Comparison of ENCODE assay signal across 24 cellular contexts in genomic region chr2:179057737-179058136, GRCh38. TPM values are rescaled to one million over a fixed set of nuclear protein-coding genes. Genes with fewer than 3 reads are reported as not detected.
DNase-seq lines count a peak whose midpoint lies in the region; ATAC-seq and TF ChIP-seq lines count a peak whose summit lies in the region.
"Had no signal": no experiment of that assay in that cellular context is flagged by ENCODE, and none has a peak within 500 bp of the region (broad histone marks: within the 10 kb centered on the region; RNA-seq: fewer than 3 reads in every experiment).

No MANE protein-coding gene starts in this region.

- TF ChIP-seq POLR2A in gastroesophageal sphincter (IDR thresholded peaks at IDR 0.05), result no peak

- no peaks in the 10 kb centered on the region for H4K20me1 ChIP-seq in OCI-LY1 (ENCODE audit: insufficient read depth, low read length)
- no peaks in the 10 kb centered on the region for H4K20me1 ChIP-seq in Karpas-422 (ENCODE audit: insufficient read depth, low read depth, low read length)

- no peaks in the 10 kb centered on the region for H3F3A ChIP-seq in OCI-LY1 (ENCODE audit: insufficient read depth, low read length)

- no peak overlapping the region for H3K4me3 Mint-ChIP-seq in stimulated activated memory B cell treated with anti-CD40 and anti-IgM and Interleukin-4, amounts not matched to agents 10 μg/mL and 1 μg/mL and 100 μg/mL, for 72 hours
- H3K4me3 Mint-ChIP-seq: activated CD4-positive, alpha-beta T cell treated with anti-CD3 and anti-CD28 coated beads, Interleukin-2, amount 10 ng/mL, durations not matched to agents 7 days and 5 days; activated naive CD4-positive, alpha-beta T cell treated with anti-CD3 and anti-CD28 coated beads for 36 hours; activated T-cell treated with anti-CD3 and anti-CD28 coated beads, Interleukin-2, amount 50 U/mL, for 72 hours had no signal

- H3K79me2 ChIP-seq in OCI-LY1 (ENCODE audit: insufficient read depth, low read length) (no peaks in the 10 kb centered on the region), Karpas-422 (ENCODE audit: low read length) (no peaks in the 10 kb centered on the region)

- intact Hi-C loops in cardiac septum (cut with DNase I) (no loop called here), lower lobe of right lung (cut with DNase I) (no loop called here)

- H3K4me2 ChIP-seq in OCI-LY1 (ENCODE audit: low read length) (no peak overlapping the region), Karpas-422 (ENCODE audit: low read depth, low read length, poor library complexity, severe bottlenecking) (no peak overlapping the region)

- peaks cover 30% of the 10 kb centered on the region for H3K4me1 ChIP-seq in cardiac muscle cell (ENCODE audit: low read depth)
- H3K4me1 ChIP-seq in OCI-LY1 (ENCODE audit: insufficient read depth, low read length, severe bottlenecking), result peaks cover 27% of the 10 kb centered on the region
- no peaks in the 10 kb centered on the region for H3K4me1 ChIP-seq in lower lobe of right lung
- H3K4me1 ChIP-seq in Karpas-422 (ENCODE audit: low read length), result no peaks in the 10 kb centered on the region
- H3K4me1 ChIP-seq in gastroesophageal sphincter, result peaks cover 3 to 14% (median 4%) of the 10 kb centered on the region in 3 donors
- H3K4me1 ChIP-seq: vagina had no signal

- H3K9ac ChIP-seq in OCI-LY1 (ENCODE audit: low read length) (peak overlapping the region; percentile 62; the same call in 1 of the 2 replicates), Karpas-422 (ENCODE audit: low read length) (no peak overlapping the region)

- ATAC-seq in lower lobe of right lung (peak in 1 of 2 donors; percentile 9), gastroesophageal sphincter (no peak)
- no peak for ATAC-seq in stimulated activated memory B cell treated with anti-CD40 and anti-IgM and Interleukin-4, amounts not matched to agents 10 μg/mL and 1 μg/mL and 100 μg/mL, for 72 hours
- ATAC-seq: activated T-cell treated with anti-CD3 and anti-CD28 coated beads, Interleukin-2, amount 50 U/mL, for 72 hours had no signal

- no peaks in the 10 kb centered on the region for H3K36me3 Mint-ChIP-seq in stimulated activated memory B cell treated with anti-CD40 and anti-IgM and Interleukin-4, amounts not matched to agents 10 μg/mL and 1 μg/mL and 100 μg/mL, for 72 hours

- H2AFZ ChIP-seq in OCI-LY1 (ENCODE audit: low read length) (no peak overlapping the region), Karpas-422 (ENCODE audit: low read length) (no peak overlapping the region)

- no peaks in the 10 kb centered on the region for H3K27me3 ChIP-seq in cardiac muscle cell
- H3K27me3 ChIP-seq in OCI-LY1 (ENCODE audit: insufficient read depth, low read length), result no peaks in the 10 kb centered on the region
- no peaks in the 10 kb centered on the region for H3K27me3 ChIP-seq in lower lobe of right lung (ENCODE audit: low read depth)
- no peaks in the 10 kb centered on the region for H3K27me3 ChIP-seq in Karpas-422 (ENCODE audit: low read length)
- no peaks in the 10 kb centered on the region for H3K27me3 ChIP-seq in gastroesophageal sphincter
- H3K27me3 ChIP-seq: MG63, vagina had no signal

- WGBS in gastroesophageal sphincter (ENCODE audit: low coverage in 1 of 2), 2 donors, result 94 to 95% methylated on average over 4 to 5 of the region's 5 CpGs

- peak overlapping the region; percentile 75 for H3K27ac Mint-ChIP-seq in stimulated activated memory B cell treated with anti-CD40 and anti-IgM and Interleukin-4, amounts not matched to agents 10 μg/mL and 1 μg/mL and 100 μg/mL, for 72 hours
- H3K27ac Mint-ChIP-seq: activated CD4-positive, alpha-beta T cell treated with anti-CD3 and anti-CD28 coated beads, Interleukin-2, amount 10 ng/mL, durations not matched to agents 7 days and 5 days; activated naive CD4-positive, alpha-beta T cell treated with anti-CD3 and anti-CD28 coated beads for 36 hours; activated T-cell treated with anti-CD3 and anti-CD28 coated beads, Interleukin-2, amount 50 U/mL, for 72 hours had no signal

- TF ChIP-seq CTCF in cardiac muscle cell (IDR thresholded peaks at IDR 0.05; ENCODE audit: low read depth, low read length) (no peak), OCI-LY1 (IDR thresholded peaks at IDR 0.05; ENCODE audit: low read length) (no peak), lower lobe of right lung (IDR thresholded peaks at IDR 0.05) (no peak), gastroesophageal sphincter (IDR thresholded peaks at IDR 0.05) (no peak)

- peaks cover 20% of the 10 kb centered on the region for H3K4me1 Mint-ChIP-seq in stimulated activated memory B cell treated with anti-CD40 and anti-IgM and Interleukin-4, amounts not matched to agents 10 μg/mL and 1 μg/mL and 100 μg/mL, for 72 hours
- H3K4me1 Mint-ChIP-seq: activated CD4-positive, alpha-beta T cell treated with anti-CD3 and anti-CD28 coated beads, Interleukin-2, amount 10 ng/mL, durations not matched to agents 7 days and 5 days had no signal

- DNase-seq in cardiac muscle cell (ENCODE audit: low read depth in 1 of 2, low spot score in 1 of 2), result no peak
- no peak for DNase-seq in cardiac septum (ENCODE audit: low spot score)
- DNase-seq in lower lobe of right lung, result no peak
- DNase-seq in CD1c-positive myeloid dendritic cell (ENCODE audit: extremely low spot score), result no peak
- no peak for DNase-seq in Karpas-422
- DNase-seq: activated CD4-positive, alpha-beta T cell treated with anti-CD3 and anti-CD28 coated beads, Interleukin-2, amount 10 ng/mL, durations not matched to agents 7 days and 5 days; activated naive CD4-positive, alpha-beta T cell treated with anti-CD3 and anti-CD28 coated beads for 36 hours; activated T-cell treated with anti-CD3 and anti-CD28 coated beads, Interleukin-2, amount 50 U/mL, for 72 hours; cortex of kidney; EL; MG63; NCI-H2081 treated with DMSO at 0.1 percent for 48 hours; NCI-H510A; nucleus accumbens; small intestine; stimulated activated CD4-positive, alpha-beta T cell treated with anti-CD3 and anti-CD28 coated beads, Interleukin-1b, Interleukin-23, amount 100 ng/mL, for 48 hours had no signal

- TF ChIP-seq EP300 in gastroesophageal sphincter (IDR thresholded peaks at IDR 0.05), result no peak

- H3K27ac ChIP-seq in cardiac muscle cell (peak overlapping the region; percentile 84), OCI-LY1 (ENCODE audit: low read depth, low read length, poor library complexity, severe bottlenecking) (peak overlapping the region; percentile 95), lower lobe of right lung (peak overlapping the region; percentile 15), Karpas-422 (ENCODE audit: low read length) (no peak overlapping the region), gastroesophageal sphincter (peak overlapping the region in 1 of 4 donors; percentile 31)
- H3K27ac ChIP-seq: RWPE1, vagina, VCaP had no signal

- H3K27me3 Mint-ChIP-seq in stimulated activated memory B cell treated with anti-CD40 and anti-IgM and Interleukin-4, amounts not matched to agents 10 μg/mL and 1 μg/mL and 100 μg/mL, for 72 hours, result no peaks in the 10 kb centered on the region
- H3K27me3 Mint-ChIP-seq: activated CD4-positive, alpha-beta T cell treated with anti-CD3 and anti-CD28 coated beads, Interleukin-2, amount 10 ng/mL, durations not matched to agents 7 days and 5 days had no signal

- H3K4me3 ChIP-seq in cardiac muscle cell (no peak overlapping the region), OCI-LY1 (ENCODE audit: low read depth, low read length, poor library complexity, severe bottlenecking) (no peak overlapping the region), lower lobe of right lung (no peak overlapping the region), Karpas-422 (ENCODE audit: low read length) (no peak overlapping the region), gastroesophageal sphincter (no peak overlapping the region)
- H3K4me3 ChIP-seq: A549, MG63, vagina had no signal

- no peaks in the 10 kb centered on the region for H3K36me3 ChIP-seq in cardiac muscle cell
- no peaks in the 10 kb centered on the region for H3K36me3 ChIP-seq in OCI-LY1 (ENCODE audit: insufficient read depth, low read length)
- H3K36me3 ChIP-seq in lower lobe of right lung, result no peaks in the 10 kb centered on the region
- no peaks in the 10 kb centered on the region for H3K36me3 ChIP-seq in Karpas-422 (ENCODE audit: insufficient read depth, low read length)
- no peaks in the 10 kb centered on the region for H3K36me3 ChIP-seq in gastroesophageal sphincter
- H3K36me3 ChIP-seq: MG63, vagina had no signal

- no peaks in the 10 kb centered on the region for H3K9me3 Mint-ChIP-seq in stimulated activated memory B cell treated with anti-CD40 and anti-IgM and Interleukin-4, amounts not matched to agents 10 μg/mL and 1 μg/mL and 100 μg/mL, for 72 hours
- H3K9me3 Mint-ChIP-seq: activated T-cell treated with anti-CD3 and anti-CD28 coated beads, Interleukin-2, amount 50 U/mL, for 72 hours had no signal

- H3K9me2 ChIP-seq in OCI-LY1 (ENCODE audit: low read depth, low read length) (no peaks in the 10 kb centered on the region), Karpas-422 (replicated peaks; ENCODE audit: insufficient read depth, low read length) (no peaks in the 10 kb centered on the region)

- no peaks in the 10 kb centered on the region for H3K9me3 ChIP-seq in cardiac muscle cell (ENCODE audit: low read depth)
- H3K9me3 ChIP-seq in OCI-LY1 (ENCODE audit: low read length), result no peaks in the 10 kb centered on the region
- no peaks in the 10 kb centered on the region for H3K9me3 ChIP-seq in lower lobe of right lung
- no peaks in the 10 kb centered on the region for H3K9me3 ChIP-seq in Karpas-422 (ENCODE audit: low read length)
- H3K9me3 ChIP-seq in gastroesophageal sphincter, result no peaks in the 10 kb centered on the region
- H3K9me3 ChIP-seq: A549, MG63, vagina had no signal

RNA-seq across cellular contexts. Expression of gene CCDC141, which starts 7.8 kb away (rescaled TPM):
- total RNA-seq in cardiac muscle cell, result 95.5 and 213 TPM in 2 replicates
- 134 and 260 TPM in 2 replicates for polyA plus RNA-seq in cardiac muscle cell
- 162 TPM for total RNA-seq in cardiac septum
- 40.5 TPM for total RNA-seq in lower lobe of right lung
- total RNA-seq in Karpas-422 (2014; rRNA removed; shearing (Covaris generic); ENCODE audit: low replicate concordance), result 0.30 TPM in 1 of 2 replicates, not detected in the other
- total RNA-seq in gastroesophageal sphincter, result 10 to 100 TPM in 1 of 4 donors, 1 to 10 TPM in 3; 1.6 to 10.3 (median 5.3) TPM
- polyA plus RNA-seq: A549, BJ had no signal
